In genomic region chr10:12902959-12903358, GRCh38 we compare ENCODE assay signal across 22 cellular contexts.
"Had no signal": no experiment of that assay in that cellular context is flagged by ENCODE, and none has a peak within 500 bp of the region (broad histone marks: within the 10 kb centered on the region; RNA-seq: fewer than 3 reads in every experiment).

No MANE protein-coding gene starts in this region.

- ATAC-seq: gastrocnemius medialis; heart right ventricle; lower lobe of right lung; sciatic nerve; stimulated activated memory B cell treated with anti-CD40 and anti-IgM and Interleukin-4, amounts not matched to agents 10 μg/mL and 1 μg/mL and 100 μg/mL, for 72 hours; upper lobe of right lung had no signal

- H3K36me3 ChIP-seq: gastrocnemius medialis, heart right ventricle, left ventricle myocardium inferior, lower lobe of right lung, neutrophil, spleen, upper lobe of right lung, vagina had no signal

- H3K4me3 ChIP-seq: esophagus muscularis mucosa, gastrocnemius medialis, heart right ventricle, left ventricle myocardium inferior, lower lobe of right lung, spleen, tibial nerve, upper lobe of right lung, vagina had no signal

- H3K27me3 ChIP-seq: esophagus muscularis mucosa, gastrocnemius medialis, neutrophil, spleen, tibial nerve, upper lobe of right lung, vagina had no signal

- H3K27ac ChIP-seq: epithelial cell of prostate, esophagus muscularis mucosa, gastrocnemius medialis, heart right ventricle, left ventricle myocardium inferior, lower lobe of right lung, neutrophil, spleen, upper lobe of right lung, vagina had no signal

- H3K4me1 ChIP-seq: gastrocnemius medialis, left ventricle myocardium inferior, lower lobe of right lung, spleen, upper lobe of right lung had no signal

- DNase-seq: cortex of kidney; effector memory CD4-positive, alpha-beta T cell; gastrocnemius medialis; heart right ventricle; hypothalamus; immature natural killer cell; left ventricle myocardium inferior; lower lobe of right lung; mesenchymal stem cell; naive B cell; spleen; stimulated activated CD4-positive, alpha-beta T cell treated with anti-CD3 and anti-CD28 coated beads, Interleukin-15, amount 100 ng/mL, for 24 hours; stimulated activated CD4-positive, alpha-beta T cell treated with anti-CD3 and anti-CD28 coated beads, Interleukin-1b, Interleukin-23, amount 100 ng/mL, for 48 hours; stimulated activated CD4-positive, alpha-beta T cell treated with anti-CD3 and anti-CD28 coated beads, Interleukin-4, amount 100 ng/mL, for 24 hours; upper lobe of right lung had no signal

- H3K9me3 ChIP-seq: esophagus muscularis mucosa, gastrocnemius medialis, heart right ventricle, left ventricle myocardium inferior, lower lobe of right lung, neutrophil, spleen, tibial nerve, upper lobe of right lung, vagina had no signal
